Comparison of ENCODE assay signal across 8 cellular contexts in the genomic region with DNA sequence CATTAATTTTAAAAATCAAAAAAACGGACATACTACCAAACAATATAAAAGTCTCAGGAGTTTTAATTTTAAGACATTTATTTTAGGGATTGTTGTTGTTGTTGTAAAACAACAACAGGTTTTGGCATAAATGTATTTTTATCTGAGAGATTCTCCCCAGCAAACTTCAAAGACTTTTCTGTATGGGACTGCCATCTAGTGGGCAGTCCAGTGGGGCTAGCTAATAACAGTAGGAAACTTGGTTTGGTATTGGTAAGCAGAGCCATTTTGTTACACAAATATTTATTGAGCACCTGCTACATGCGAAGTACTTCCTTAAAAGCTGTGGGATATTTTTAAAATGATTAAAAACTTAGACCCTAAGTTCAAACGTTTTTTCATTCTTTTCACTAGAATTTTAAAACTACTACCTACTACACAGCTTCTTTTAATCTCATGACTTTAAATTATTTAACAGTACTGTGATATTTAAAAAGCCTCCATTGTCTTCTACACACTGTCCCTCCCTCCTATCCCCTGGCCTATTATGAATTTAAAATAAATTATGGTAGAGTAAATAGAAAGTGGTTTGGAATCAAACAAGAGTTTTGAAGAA.
DNase-seq lines count a peak whose midpoint lies in the region; ATAC-seq, FAIRE-seq and TF ChIP-seq lines count a peak whose summit lies in the region.

No MANE protein-coding gene starts in this region.

- no peak overlapping the region for H3K23ac ChIP-seq in H9 (ENCODE audit: insufficient read length, low read depth, low read length)
- H3K23ac ChIP-seq in H1 (ENCODE audit: insufficient read length) = no peak overlapping the region

- H4K91ac ChIP-seq in H9 (ENCODE audit: insufficient read length, low read depth, low read length) = no peak overlapping the region
- no peak overlapping the region for H4K91ac ChIP-seq in H1 (replicated peaks; ENCODE audit: insufficient read length, low read length)

- H3K27ac ChIP-seq in H9 (ENCODE audit: insufficient read length, low read depth, low read length) = no peak overlapping the region
- H3K27ac ChIP-seq in H1 (ENCODE audit: low read depth, low read length) = no peak overlapping the region
- H3K27ac ChIP-seq in neural cell (ENCODE audit: low read length) = no peak overlapping the region

- H3K4ac ChIP-seq in H9 (ENCODE audit: low read depth, low read length) (no peak overlapping the region), H1 (replicated peaks; ENCODE audit: insufficient read length, low read depth, low read length) (no peak overlapping the region)

- H3K27me3 ChIP-seq in H9 (ENCODE audit: insufficient read depth, low read length) (no peaks in the 10 kb centered on the region), H1 (replicated peaks in 1 of 4; ENCODE audit: control insufficient read depth in 3 of 4, extremely low read depth in 1 of 4, insufficient read depth in 3 of 4, low read length in 3 of 4) (no peaks in the 10 kb centered on the region), neural cell (ENCODE audit: insufficient read depth, low read depth, low read length) (no peaks in the 10 kb centered on the region)

- H3K23me2 ChIP-seq in H9 (ENCODE audit: insufficient read length, low read depth, low read length, poor library complexity, severe bottlenecking) (no peaks in the 10 kb centered on the region), H1 (ENCODE audit: low read depth, low read length) (no peaks in the 10 kb centered on the region)

- H3K18ac ChIP-seq in H9 (ENCODE audit: insufficient read length, low read depth, low read length) (no peak overlapping the region), H1 (ENCODE audit: extremely low read depth, low read length) (no peak overlapping the region)

- H2AK5ac ChIP-seq in H9 (ENCODE audit: insufficient read length, low read length) = no peak overlapping the region
- H2AK5ac ChIP-seq in H1 (ENCODE audit: low read depth, low read length) = no peak overlapping the region

- no CpG with 5 or more reads among the region's 3 CpGs for WGBS in H9 (ENCODE audit: extremely low coverage, insufficient read length, low lambda C conversion rate)
- WGBS in H1 (ENCODE audit: extremely low coverage in 1 of 2, insufficient coverage in 1 of 2, insufficient read length in 1 of 2, insufficient replicate concordance in 2 of 2, low coverage in 1 of 2, low lambda C conversion rate in 2 of 2, missing lambda C conversion rate in 1 of 2), 2 experiments = 43% methylated on average over 3 of the region's 3 CpGs; no CpG with 5 or more reads in 1 of the 2 experiments

- H3F3A ChIP-seq in neural cell (ENCODE audit: insufficient read depth, low read length, poor library complexity, severe bottlenecking) = no peaks in the 10 kb centered on the region

- no peak overlapping the region for H3K14ac ChIP-seq in H9 (ENCODE audit: insufficient read depth, low read length)
- no peak overlapping the region for H3K14ac ChIP-seq in H1 (ENCODE audit: insufficient read length)

- no peak overlapping the region for H2BK5ac ChIP-seq in H9 (ENCODE audit: insufficient read length, low read length)
- no peak overlapping the region for H2BK5ac ChIP-seq in H1 (ENCODE audit: low read depth, low read length)

- H2BK20ac ChIP-seq in H9 (ENCODE audit: low read depth, low read length, poor library complexity, severe bottlenecking) (no peak overlapping the region), H1 (ENCODE audit: low read length) (no peak overlapping the region)

- no peak overlapping the region for H3K27ac Mint-ChIP-seq in H9

- TF ChIP-seq RAD21 in H1 (IDR thresholded peaks at IDR 0.05 in 1 of 2, conservative IDR thresholded peaks at IDR 0.05 in 1 of 2; ENCODE audit: low read depth in 2 of 2, low read length in 2 of 2) (peak; percentile 68 to 72), neural cell (conservative IDR thresholded peaks at IDR 0.05) (peak; percentile 77)

- TF ChIP-seq CTCF in H9 (conservative IDR thresholded peaks at IDR 0.05) (peak; percentile 78), H1 (IDR thresholded peaks at IDR 0.05; ENCODE audit: control extremely low read depth in 1 of 3, insufficient read depth in 1 of 3, low read depth in 1 of 3, low read length in 3 of 3) (peak in 2 of 3 experiments; percentile 57 to 64; a peak in 3 of 4 replicates), neural cell (IDR thresholded peaks at IDR 0.05; ENCODE audit: poor library complexity, severe bottlenecking) (peak; percentile 72)

- H3K56ac ChIP-seq in H9 (ENCODE audit: insufficient read length, low read depth, low read length) (no peak overlapping the region), H1 (replicated peaks; ENCODE audit: insufficient read length, low read depth, low read length) (no peak overlapping the region)

- ATAC-seq in GM21367 (IDR thresholded peaks at IDR 0.05; ENCODE audit: unreplicated experiment) (no peak), HG02763 (IDR thresholded peaks at IDR 0.05; ENCODE audit: unreplicated experiment) (no peak)

- H3K27me3 Mint-ChIP-seq in H9 (ENCODE audit: low read depth) = no peaks in the 10 kb centered on the region

- H3K79me2 ChIP-seq in H9 (ENCODE audit: insufficient read depth, low read length) (no peaks in the 10 kb centered on the region), H1 (ENCODE audit: control insufficient read depth in 1 of 2, insufficient read depth in 2 of 2, low read length in 2 of 2) (no peaks in the 10 kb centered on the region), neural cell (replicated peaks; ENCODE audit: insufficient read depth, low read length) (no peaks in the 10 kb centered on the region)

- H4K5ac ChIP-seq in H9 (ENCODE audit: insufficient read length, low read depth, low read length) (no peak overlapping the region), H1 (ENCODE audit: insufficient read length, low read depth, low read length) (no peak overlapping the region)

- H3K9me3 ChIP-seq in H9 (ENCODE audit: control insufficient read depth, low read depth, low read length) (no peaks in the 10 kb centered on the region), H1 (ENCODE audit: insufficient read depth in 2 of 2, low read depth in 1 of 2, low read length in 1 of 2) (no peaks in the 10 kb centered on the region), neural cell (ENCODE audit: low read length) (no peaks in the 10 kb centered on the region)

- no peak overlapping the region for H2AFZ ChIP-seq in H9 (ENCODE audit: low read length)
- H2AFZ ChIP-seq in H1 (ENCODE audit: low read length) = no peak overlapping the region
- H2AFZ ChIP-seq in neural cell (ENCODE audit: low read depth, low read length) = no peak overlapping the region

- H3K4me3 ChIP-seq in H1 (ENCODE audit: extremely low read depth in 1 of 4, insufficient read depth in 2 of 4, low read depth in 3 of 4, low read length in 4 of 4) = no peak overlapping the region
- no peak overlapping the region for H3K4me3 ChIP-seq in neural cell (ENCODE audit: low read length)

- CTCF ChIA-PET in H1 (lab: Charles Lee; ENCODE audit: partially characterized antibody) = interaction anchor here (0.9 to 2.9 kb wide), 9 partner anchors 13 to 66 kb away, joined by 3 to 22 read pairs (median 5); no protein-coding TSS in a partner anchor

- DNase-seq in COR-L47 (lab: John Stamatoyannopoulos, UW) (peak; percentile 33), H9 (no peak), NCI-H69 (lab: John Stamatoyannopoulos, UW) (peak; percentile 46), H1 (ENCODE audit: low read depth in 1 of 2, low spot score in 2 of 2) (no peak)
- no peak for DNase-seq in activated CD8-positive, alpha-beta memory T cell treated with anti-CD3 and anti-CD28 coated beads, Interleukin-2, amount 50 U/mL, for 4 hours

- H2BK12ac ChIP-seq in H9 (ENCODE audit: insufficient read length, low read depth, low read length) (no peak overlapping the region), H1 (ENCODE audit: low read depth, low read length) (no peak overlapping the region)

- no peaks in the 10 kb centered on the region for H3K4me1 ChIP-seq in H9 (ENCODE audit: insufficient read depth, low read length)
- peaks cover 0 to 3% (median 0%) of the 10 kb centered on the region in 4 experiments; a peak in 1 of 7 replicates for H3K4me1 ChIP-seq in H1 (replicated peaks in 1 of 4; ENCODE audit: control insufficient read depth in 3 of 4, insufficient read depth in 4 of 4, low read length in 3 of 4)

- H3T11ph ChIP-seq in H9 (ENCODE audit: low read length) = no peak overlapping the region

- no peak for FAIRE-seq in H1 (lab: Jason Lieb, UNC)

- H2BK15ac ChIP-seq in H9 (ENCODE audit: low read depth, low read length) (no peak overlapping the region), H1 (ENCODE audit: low read length) (no peak overlapping the region)

- H4K8ac ChIP-seq in H9 (replicated peaks; ENCODE audit: insufficient read length, low read depth, low read length) (no peak overlapping the region), H1 (ENCODE audit: extremely low read depth, insufficient read depth, low read length) (no peak overlapping the region)

- H3K4me1 Mint-ChIP-seq in H9 = peaks cover 9 to 10% of the 10 kb centered on the region in 2 experiments

- H2BK120ac ChIP-seq in H9 (ENCODE audit: low read depth, low read length, poor library complexity, severe bottlenecking) (no peak overlapping the region), H1 (replicated peaks; ENCODE audit: low read depth, low read length) (no peak overlapping the region)

- H3K36me3 ChIP-seq in H1 (ENCODE audit: control insufficient read depth in 2 of 4, insufficient read depth in 4 of 4, low read length in 3 of 4) = no peaks in the 10 kb centered on the region
- no peaks in the 10 kb centered on the region for H3K36me3 ChIP-seq in neural cell (ENCODE audit: insufficient read depth, low read length)

- H3K79me1 ChIP-seq in H9 (ENCODE audit: insufficient read depth, low read depth, low read length, poor library complexity, severe bottlenecking) = no peaks in the 10 kb centered on the region
- H3K79me1 ChIP-seq in H1 (ENCODE audit: low read depth, low read length) = no peaks in the 10 kb centered on the region

- no peaks in the 10 kb centered on the region for H3K9me3 Mint-ChIP-seq in H9

- H4K20me1 ChIP-seq in H9 (ENCODE audit: control insufficient read depth, insufficient read depth, insufficient read length) = no peaks in the 10 kb centered on the region
- H4K20me1 ChIP-seq in H1 (replicated peaks in 1 of 2; ENCODE audit: control insufficient read depth in 1 of 2, insufficient read depth in 2 of 2, low read length in 2 of 2) = no peaks in the 10 kb centered on the region
- H4K20me1 ChIP-seq in neural cell (ENCODE audit: insufficient read depth) = no peaks in the 10 kb centered on the region

- H3K4me2 ChIP-seq in H9 (ENCODE audit: insufficient read depth, insufficient read length, low read length) (no peak overlapping the region), H1 (ENCODE audit: insufficient read depth in 1 of 2, low read depth in 2 of 2, low read length in 2 of 2) (no peak overlapping the region), neural cell (ENCODE audit: low read length) (no peak overlapping the region)

- H3K9ac ChIP-seq in H9 (ENCODE audit: extremely low read depth, insufficient read length, low read length) (no peak overlapping the region), H1 (replicated peaks in 1 of 4; ENCODE audit: extremely low read depth in 1 of 4, low read depth in 3 of 4, low read length in 3 of 4) (no peak overlapping the region), neural cell (ENCODE audit: low read length) (no peak overlapping the region)

- no peaks in the 10 kb centered on the region for H3K36me3 Mint-ChIP-seq in H9 (ENCODE audit: insufficient read depth in 1 of 3, low read depth in 3 of 3)

- TF ChIP-seq POLR2A in H1 (IDR thresholded peaks at IDR 0.05; ENCODE audit: control extremely low read depth in 1 of 2, low read depth in 2 of 2, low read length in 2 of 2) = no peak

- POLR2A ChIA-PET in H1 (lab: Charles Lee; ENCODE audit: partially characterized antibody) = no interaction called here

- H3K4me3 Mint-ChIP-seq in H9 = no peak overlapping the region

- TF ChIP-seq EP300 in H1 (IDR thresholded peaks at IDR 0.05; ENCODE audit: borderline replicate concordance in 1 of 2, low read depth in 2 of 2, low read length in 2 of 2) (no peak), neural cell (conservative IDR thresholded peaks at IDR 0.05; ENCODE audit: poor library complexity, severe bottlenecking) (no peak)

- no peaks in the 10 kb centered on the region for H3K9me2 ChIP-seq in neural cell (ENCODE audit: insufficient read depth, low read length)

Comparison
In these comparisons a context has a peak if more than half of its experiments do, and no peak if none do; other contexts are left out.
1. DNase-seq: peak in COR-L47 (single experiment) and NCI-H69 (single experiment); none in H9 (single experiment), H1 (0 of 2) and activated CD8-positive, alpha-beta memory T cell treated with anti-CD3 and anti-CD28 coated beads, Interleukin-2, amount 50 U/mL, for 4 hours (single experiment).
2. Peak in every context shown above with its lines, with median percentiles within 50 percentile points of each other: CTCF ChIP-seq.